In the genomic region with DNA sequence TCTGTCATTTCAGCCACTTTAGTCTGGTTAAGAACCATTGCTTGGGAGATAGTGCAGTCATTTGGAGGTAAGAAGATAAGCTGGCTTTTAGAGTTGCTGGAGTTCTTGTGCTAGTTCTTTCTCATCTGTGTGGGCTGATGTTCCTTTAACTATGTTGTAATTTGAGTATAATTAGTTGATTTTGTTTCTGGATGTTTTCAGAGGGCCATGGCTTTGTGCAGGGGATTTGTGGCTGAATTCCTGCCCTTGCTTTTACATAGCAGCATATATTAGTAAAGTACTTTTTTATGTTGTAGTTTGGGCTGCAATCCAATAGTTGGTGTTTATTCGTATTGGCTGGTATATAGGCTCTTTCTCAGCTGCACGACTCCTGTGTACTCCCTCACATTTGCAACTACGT, we compare ENCODE assay signal across 23 cellular contexts.
"Had no signal": no experiment of that assay in that cellular context is flagged by ENCODE, and none has a peak within 500 bp of the region (broad histone marks: within the 10 kb centered on the region; RNA-seq: fewer than 3 reads in every experiment).

No MANE protein-coding gene starts in this region.

- H3K4me3 ChIP-seq: colonic mucosa, coronary artery, dorsolateral prefrontal cortex, esophagus squamous epithelium, gastrocnemius medialis, gastroesophageal sphincter, heart left ventricle, heart right ventricle had no signal

- H3K27ac ChIP-seq: colonic mucosa, coronary artery, dorsolateral prefrontal cortex, epithelial cell of prostate, esophagus squamous epithelium, foreskin keratinocyte, gastrocnemius medialis, gastroesophageal sphincter, heart left ventricle, heart right ventricle had no signal

- ATAC-seq: effector memory CD8-positive, alpha-beta T cell; esophagus mucosa; foreskin keratinocyte; gastrocnemius medialis; gastroesophageal sphincter; heart left ventricle; heart right ventricle had no signal

- H3K4me1 ChIP-seq: colonic mucosa, esophagus squamous epithelium, foreskin keratinocyte, gastrocnemius medialis, gastroesophageal sphincter, heart left ventricle, heart right ventricle had no signal

- H3K9me3 ChIP-seq: colonic mucosa, esophagus squamous epithelium, gastrocnemius medialis had no signal

- H3K27me3 ChIP-seq: colonic mucosa, esophagus squamous epithelium, foreskin keratinocyte, gastrocnemius medialis, gastroesophageal sphincter, heart left ventricle, heart right ventricle had no signal

- H3K36me3 ChIP-seq: colonic mucosa, esophagus squamous epithelium, gastrocnemius medialis, gastroesophageal sphincter, heart left ventricle, heart right ventricle had no signal

- DNase-seq: colonic mucosa; cortex of kidney; dermis blood vessel endothelial cell; dorsolateral prefrontal cortex; effector CD4-positive, alpha-beta T cell; effector CD8-positive, alpha-beta T cell; effector memory CD4-positive, alpha-beta T cell; effector memory CD8-positive, alpha-beta T cell; endodermal cell; erythroblast; esophagus squamous epithelium; foreskin fibroblast; foreskin keratinocyte; foreskin melanocyte; gastrocnemius medialis; glutamatergic neuron; head of caudate nucleus; heart left ventricle; heart right ventricle had no signal
